Comparison of ENCODE assay signal across 25 cellular contexts in the genomic region with DNA sequence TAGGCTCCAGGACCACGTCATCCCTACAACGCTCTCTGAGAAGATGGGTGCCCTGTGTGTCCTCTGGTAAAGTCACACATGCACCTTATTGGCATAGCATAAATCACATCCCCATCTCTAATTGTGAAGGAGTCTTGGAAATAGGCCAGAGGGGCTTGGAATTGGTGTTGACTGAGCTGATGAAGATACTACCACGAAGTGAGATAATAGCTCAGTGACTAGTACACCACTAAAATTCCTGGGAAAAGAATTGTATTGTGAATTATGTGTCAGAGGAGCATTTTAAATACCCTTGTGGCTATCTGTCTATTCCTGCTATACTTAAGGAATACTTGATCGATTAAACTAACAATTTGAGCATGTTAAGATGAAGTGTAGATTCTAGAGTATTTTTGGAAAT. TPM values are rescaled to one million over a fixed set of nuclear protein-coding genes. Genes with fewer than 3 reads are reported as not detected.
A peak's percentile ranks its signal among the peaks of the same experiment; 100 is the strongest.
DNase-seq lines count a peak whose midpoint lies in the region; ATAC-seq and TF ChIP-seq lines count a peak whose summit lies in the region.
"Had no signal": no experiment of that assay in that cellular context is flagged by ENCODE, and none has a peak within 500 bp of the region (broad histone marks: within the 10 kb centered on the region; RNA-seq: fewer than 3 reads in every experiment).

No MANE protein-coding gene starts in this region.

- POLR2A ChIA-PET in PC-3 (lab: Charles Lee; ENCODE audit: unreplicated experiment), result no interaction called here

- no peaks in the 10 kb centered on the region for H3K9me2 ChIP-seq in PC-3 (replicated peaks; ENCODE audit: low read length)
- H3K9me2 ChIP-seq: SK-N-SH had no signal

- H3K79me2 ChIP-seq in PC-3 (ENCODE audit: low read length), result peaks cover 52% of the 10 kb centered on the region
- H3K79me2 ChIP-seq in osteoblast (ENCODE audit: insufficient read depth, low read length), result peaks cover 58% of the 10 kb centered on the region

- ATAC-seq in PC-3 (no peak), HG02759 (IDR thresholded peaks at IDR 0.05; ENCODE audit: unreplicated experiment) (no peak), gastroesophageal sphincter (no peak), GM19455 (IDR thresholded peaks at IDR 0.05; ENCODE audit: unreplicated experiment) (no peak)
- ATAC-seq: HCT116 had no signal

- no peak for TF ChIP-seq CTCF in PC-3 (conservative IDR thresholded peaks at IDR 0.05; ENCODE audit: low read depth, low read length)
- no peak for TF ChIP-seq CTCF in osteoblast (IDR thresholded peaks at IDR 0.05; ENCODE audit: extremely low read depth, low read depth, low read length)
- no peak for TF ChIP-seq CTCF in gastroesophageal sphincter (IDR thresholded peaks at IDR 0.05)

- CTCF ChIA-PET in PC-3 (lab: Charles Lee), result no interaction called here

- no peaks in the 10 kb centered on the region for H3K36me3 ChIP-seq in PC-3 (ENCODE audit: low read depth, low read length)
- H3K36me3 ChIP-seq in osteoblast (ENCODE audit: insufficient read depth, low read length), result no peaks in the 10 kb centered on the region
- H3K36me3 ChIP-seq in gastroesophageal sphincter, result peaks cover 0 to 34% of the 10 kb centered on the region in 2 donors

- H2AFZ ChIP-seq in PC-3 (ENCODE audit: low read length), result no peak overlapping the region
- H2AFZ ChIP-seq in osteoblast (ENCODE audit: low read length), result no peak overlapping the region

- H3K4me2 ChIP-seq in PC-3 (ENCODE audit: low read length) (no peak overlapping the region), osteoblast (ENCODE audit: insufficient read depth, low read length) (no peak overlapping the region)
- H3K4me2 ChIP-seq: SK-N-SH had no signal

- no TSS peak for BruUV-seq in PC-3 (replicated peaks; lab: Mats Ljungman, UMichigan)

- no peak overlapping the region for H3K9ac ChIP-seq in PC-3 (ENCODE audit: low read length)
- H3K9ac ChIP-seq: SK-N-SH had no signal

- TF ChIP-seq POLR2A in gastroesophageal sphincter (IDR thresholded peaks at IDR 0.05), result no peak

- no peak for TF ChIP-seq EP300 in gastroesophageal sphincter (IDR thresholded peaks at IDR 0.05)

- DNase-seq in NCI-H1105 treated with DMSO at 0.1 percent for 48 hours (lab: John Stamatoyannopoulos, UW) (peak; percentile 46), NCI-H1105 (lab: John Stamatoyannopoulos, UW) (no peak), GM03348 (ENCODE audit: low spot score) (peak; percentile 28), PC-3 (peak; percentile 25), osteoblast (ENCODE audit: insufficient read length, low spot score, missing footprints) (peak; percentile 35)
- DNase-seq: activated CD4-positive, alpha-beta T cell treated with anti-CD3 and anti-CD28 coated beads, Interleukin-2, amount 10 ng/mL, durations not matched to agents 24 days and 14 days; brain microvascular endothelial cell; endodermal cell; esophagus squamous epithelium; GF-D8; KG1; NCI-H2081 treated with DMSO at 0.1 percent for 48 hours; occipital lobe; RPMI8226; stimulated activated CD4-positive, alpha-beta T cell treated with anti-CD3 and anti-CD28 coated beads, Interleukin-4, amount 100 ng/mL, for 24 hours; transverse colon had no signal

- WGBS in gastroesophageal sphincter (ENCODE audit: low coverage in 1 of 2), 2 donors, result 53 to 55% methylated on average over 2 to 3 of the region's 4 CpGs

- H3K4me1 ChIP-seq in PC-3 (ENCODE audit: insufficient read depth, low read length), result peaks cover 31% of the 10 kb centered on the region
- H3K4me1 ChIP-seq in osteoblast (ENCODE audit: insufficient read depth, low read length), result peaks cover 34% of the 10 kb centered on the region
- H3K4me1 ChIP-seq in gastroesophageal sphincter, result peaks cover 0 to 55% (median 21%) of the 10 kb centered on the region in 3 donors

- no peaks in the 10 kb centered on the region for H3F3A ChIP-seq in PC-3 (ENCODE audit: low read length, unreplicated experiment)

- intact Hi-C loops in PC-3 (cut with micrococcal nuclease), result loop anchor here (5.0 kb wide), 2 partner anchors 42 to 112 kb away; partner anchors contain the start of gene ADSL

- H3K9me3 ChIP-seq in PC-3 (ENCODE audit: low read length) (no peaks in the 10 kb centered on the region), osteoblast (ENCODE audit: low read depth, low read length) (no peaks in the 10 kb centered on the region), gastroesophageal sphincter (no peaks in the 10 kb centered on the region)
- H3K9me3 ChIP-seq: esophagus squamous epithelium, SK-N-SH, transverse colon had no signal

- no peaks in the 10 kb centered on the region for H3K27me3 ChIP-seq in PC-3 (ENCODE audit: low read length)
- H3K27me3 ChIP-seq in osteoblast (ENCODE audit: insufficient read depth, low read length), result no peaks in the 10 kb centered on the region
- no peaks in the 10 kb centered on the region for H3K27me3 ChIP-seq in gastroesophageal sphincter
- H3K27me3 ChIP-seq: brain microvascular endothelial cell, esophagus squamous epithelium, transverse colon had no signal

- H3K27ac ChIP-seq in PC-3 (ENCODE audit: low read length) (no peak overlapping the region), osteoblast (ENCODE audit: low read depth, low read length) (no peak overlapping the region), gastroesophageal sphincter (no peak overlapping the region)
- H3K27ac ChIP-seq: 22Rv1, brain microvascular endothelial cell, C4-2B, esophagus squamous epithelium, transverse colon, VCaP had no signal

- H3K4me3 ChIP-seq in PC-3 (ENCODE audit: low read length), result no peak overlapping the region
- no peak overlapping the region for H3K4me3 ChIP-seq in osteoblast (ENCODE audit: insufficient read depth, low read length)
- no peak overlapping the region for H3K4me3 ChIP-seq in gastroesophageal sphincter
- H3K4me3 ChIP-seq: esophagus squamous epithelium, lung, transverse colon had no signal

- no peaks in the 10 kb centered on the region for H4K20me1 ChIP-seq in PC-3 (ENCODE audit: low read length)
- H4K20me1 ChIP-seq in osteoblast (ENCODE audit: insufficient read depth, low read length), result peaks cover 31% of the 10 kb centered on the region

RNA-seq across cellular contexts. Expression of gene TNRC6B, which starts 57.7 kb away (rescaled TPM):
- total RNA-seq in PC-3 (2014; rRNA removed) (15.1 and 21.3 TPM in 2 replicates), osteoblast (26.4 and 33.9 TPM in 2 replicates), gastroesophageal sphincter (10 to 100 TPM; 32.4 to 71.2 (median 60.7) TPM)
